Comparison of ENCODE assay signal across 7 cellular contexts in genomic region chr1:234957330-234958065, GRCh38.
DNase-seq lines count a peak whose midpoint lies in the region; ATAC-seq, FAIRE-seq and TF ChIP-seq lines count a peak whose summit lies in the region.

No MANE protein-coding gene starts in this region.

- no peaks in the 10 kb centered on the region for H4K20me1 ChIP-seq in GM23338 (replicated peaks; ENCODE audit: insufficient read depth)

- peak; percentile 71 for ATAC-seq in GM23338

- H3K4me1 ChIP-seq in GM23338 (ENCODE audit: insufficient read depth) (peaks cover 32% of the 10 kb centered on the region), muscle layer of colon (ENCODE audit: insufficient read depth, low read length) (peaks cover 40% of the 10 kb centered on the region)

- peaks cover 16% of the 10 kb centered on the region; the same call in 1 of the 2 replicates for H3F3A ChIP-seq in GM23338 (replicated peaks; ENCODE audit: low read depth)

- no peak for TF ChIP-seq CTCF in GM23338 (conservative IDR thresholded peaks at IDR 0.05; ENCODE audit: low read depth in 2 of 2)
- TF ChIP-seq CTCF in bronchial epithelial cell (IDR thresholded peaks at IDR 0.05; ENCODE audit: insufficient read depth, low read length, severe bottlenecking): no peak
- no peak for TF ChIP-seq CTCF in GM13976 (IDR thresholded peaks at IDR 0.05; ENCODE audit: borderline replicate concordance, control extremely low read depth, extremely low read depth, insufficient read depth, missing control alignments)
- no peak for TF ChIP-seq CTCF in D721Med (IDR thresholded peaks at IDR 0.05; ENCODE audit: insufficient read depth, missing control alignments)

- no peak overlapping the region for H3K9ac ChIP-seq in muscle layer of colon (ENCODE audit: low read length)

- no peaks in the 10 kb centered on the region for H3K27me3 ChIP-seq in GM23338 (ENCODE audit: insufficient read depth)
- no peaks in the 10 kb centered on the region for H3K27me3 ChIP-seq in bronchial epithelial cell (ENCODE audit: control insufficient read depth, insufficient read depth, low read length)
- no peaks in the 10 kb centered on the region for H3K27me3 ChIP-seq in muscle layer of colon (ENCODE audit: control insufficient read depth in 1 of 2, insufficient read depth in 2 of 2, low read length in 2 of 2)

- H3K9me3 ChIP-seq in muscle layer of colon (ENCODE audit: low read length): no peaks in the 10 kb centered on the region

- H3K9me3 Mint-ChIP-seq in GM23338: no peaks in the 10 kb centered on the region; the same call in 2 of the 3 replicates

- H3K27ac Mint-ChIP-seq in GM23338: peak overlapping the region; percentile 96

- no peaks in the 10 kb centered on the region for H3K36me3 Mint-ChIP-seq in GM23338 (ENCODE audit: low read depth)

- H3K36me3 ChIP-seq in GM23338 (ENCODE audit: insufficient read depth) (no peaks in the 10 kb centered on the region), bronchial epithelial cell (ENCODE audit: control insufficient read depth, insufficient read depth, low read length) (no peaks in the 10 kb centered on the region), muscle layer of colon (ENCODE audit: insufficient read depth, low read length) (no peaks in the 10 kb centered on the region)

- peak overlapping the region; percentile 61; the same call in 1 of the 2 replicates for H3K27ac ChIP-seq in GM23338 (ENCODE audit: low read depth)
- peak overlapping the region; percentile 41 for H3K27ac ChIP-seq in muscle layer of colon (ENCODE audit: low read depth, low read length)

- H3K4me1 Mint-ChIP-seq in GM23338: peaks cover 48% of the 10 kb centered on the region

- peaks cover 5% of the 10 kb centered on the region for H3K27me3 Mint-ChIP-seq in GM23338 (ENCODE audit: insufficient read depth, low read depth, poor library complexity)

- H3K4me3 Mint-ChIP-seq in GM23338: peak overlapping the region; percentile 31; the same call in 1 of the 3 replicates

- H3K4me3 ChIP-seq in GM23338 (no peak overlapping the region), bronchial epithelial cell (ENCODE audit: low read depth, low read length) (no peak overlapping the region), muscle layer of colon (ENCODE audit: low read depth in 1 of 2, low read length in 2 of 2) (no peak overlapping the region)

- H3K9me2 ChIP-seq in GM23338 (ENCODE audit: insufficient read depth): no peaks in the 10 kb centered on the region

- H3K79me2 ChIP-seq in GM23338 (replicated peaks; ENCODE audit: insufficient read depth): no peaks in the 10 kb centered on the region

- FAIRE-seq in bronchial epithelial cell (lab: Jason Lieb, UNC) (no peak), D721Med (lab: Jason Lieb, UNC) (no peak)

- peak overlapping the region; percentile 53; the same call in 1 of the 2 replicates for H3K4me2 ChIP-seq in GM23338

- H2AFZ ChIP-seq in GM23338: peak overlapping the region; percentile 91

- DNase-seq in GM23338 (ENCODE audit: low spot score) (peak; percentile 42), NCI-H2227 (lab: John Stamatoyannopoulos, UW; ENCODE audit: unreplicated experiment) (peak; percentile 84), bronchial epithelial cell (ENCODE audit: low read depth) (peak; percentile 55), GM13976 (ENCODE audit: low spot score) (no peak), D721Med (ENCODE audit: insufficient read length, low spot score) (no peak)
- no peak for DNase-seq in activated naive CD4-positive, alpha-beta T cell treated with anti-CD3 and anti-CD28 coated beads, Interleukin-2, amount 50 U/mL, for 16 hours

- in situ Hi-C loops in GM13976 (cut with MboI; ENCODE audit: low sequenced_read_pairs, unreplicated experiment): loop anchor here (25.0 kb wide), 1 partner anchor 345 kb away; the partner anchor contains the start of gene IRF2BP2

TF ChIP-seq in GM23338, 12 proteins besides CTCF, POLR2A, EP300 and RAD21:
- no peak for TF ChIP-seq EZH2phosphoT487 (IDR thresholded peaks at IDR 0.05; ENCODE audit: unreplicated experiment)
- TF ChIP-seq, protein P1, sequence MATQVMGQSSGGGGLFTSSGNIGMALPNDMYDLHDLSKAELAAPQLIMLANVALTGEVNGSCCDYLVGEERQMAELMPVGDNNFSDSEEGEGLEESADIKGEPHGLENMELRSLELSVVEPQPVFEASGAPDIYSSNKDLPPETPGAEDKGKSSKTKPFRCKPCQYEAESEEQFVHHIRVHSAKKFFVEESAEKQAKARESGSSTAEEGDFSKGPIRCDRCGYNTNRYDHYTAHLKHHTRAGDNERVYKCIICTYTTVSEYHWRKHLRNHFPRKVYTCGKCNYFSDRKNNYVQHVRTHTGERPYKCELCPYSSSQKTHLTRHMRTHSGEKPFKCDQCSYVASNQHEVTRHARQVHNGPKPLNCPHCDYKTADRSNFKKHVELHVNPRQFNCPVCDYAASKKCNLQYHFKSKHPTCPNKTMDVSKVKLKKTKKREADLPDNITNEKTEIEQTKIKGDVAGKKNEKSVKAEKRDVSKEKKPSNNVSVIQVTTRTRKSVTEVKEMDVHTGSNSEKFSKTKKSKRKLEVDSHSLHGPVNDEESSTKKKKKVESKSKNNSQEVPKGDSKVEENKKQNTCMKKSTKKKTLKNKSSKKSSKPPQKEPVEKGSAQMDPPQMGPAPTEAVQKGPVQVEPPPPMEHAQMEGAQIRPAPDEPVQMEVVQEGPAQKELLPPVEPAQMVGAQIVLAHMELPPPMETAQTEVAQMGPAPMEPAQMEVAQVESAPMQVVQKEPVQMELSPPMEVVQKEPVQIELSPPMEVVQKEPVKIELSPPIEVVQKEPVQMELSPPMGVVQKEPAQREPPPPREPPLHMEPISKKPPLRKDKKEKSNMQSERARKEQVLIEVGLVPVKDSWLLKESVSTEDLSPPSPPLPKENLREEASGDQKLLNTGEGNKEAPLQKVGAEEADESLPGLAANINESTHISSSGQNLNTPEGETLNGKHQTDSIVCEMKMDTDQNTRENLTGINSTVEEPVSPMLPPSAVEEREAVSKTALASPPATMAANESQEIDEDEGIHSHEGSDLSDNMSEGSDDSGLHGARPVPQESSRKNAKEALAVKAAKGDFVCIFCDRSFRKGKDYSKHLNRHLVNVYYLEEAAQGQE (IDR thresholded peaks at IDR 0.05; ENCODE audit: unreplicated experiment): no peak

Comparison
In these comparisons a context has a peak if more than half of its experiments do, and no peak if none do; other contexts are left out.
1. DNase-seq: peak in GM23338 (single experiment), NCI-H2227 (single experiment) and bronchial epithelial cell (single experiment); none in activated naive CD4-positive, alpha-beta T cell treated with anti-CD3 and anti-CD28 coated beads, Interleukin-2, amount 50 U/mL, for 16 hours (single experiment), GM13976 (single experiment) and D721Med (single experiment).